In the genomic region with DNA sequence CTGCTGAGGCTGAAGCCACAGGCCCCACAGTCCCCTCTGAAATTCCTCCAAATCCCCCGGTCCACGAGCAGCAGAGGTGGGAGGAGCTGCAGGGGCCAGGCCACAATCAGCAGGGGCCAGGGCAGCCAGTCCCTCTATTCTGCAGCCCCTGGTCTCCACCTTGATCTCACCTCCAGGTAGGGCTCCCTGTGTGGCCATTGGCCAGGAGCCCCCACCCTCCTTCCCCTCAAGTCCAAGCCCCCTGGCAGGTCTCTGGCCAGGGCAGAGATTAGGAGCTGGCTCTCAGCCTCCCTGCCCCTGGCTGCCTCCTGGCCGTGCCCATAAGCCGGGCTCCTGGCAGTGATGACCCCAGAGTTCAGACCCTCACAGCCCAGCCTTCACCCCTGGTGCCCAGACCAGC, we compare ENCODE assay signal across 24 cellular contexts. TPM values are rescaled to one million over a fixed set of nuclear protein-coding genes. Genes with fewer than 3 reads are reported as not detected.
DNase-seq lines count a peak whose midpoint lies in the region; ATAC-seq, FAIRE-seq and TF ChIP-seq lines count a peak whose summit lies in the region.
"Had no signal": no experiment of that assay in that cellular context is flagged by ENCODE, and none has a peak within 500 bp of the region (broad histone marks: within the 10 kb centered on the region; RNA-seq: fewer than 3 reads in every experiment).

No MANE protein-coding gene starts in this region.

- no peaks in the 10 kb centered on the region for H3K9me2 ChIP-seq in neural cell (ENCODE audit: insufficient read depth, low read length)

- no peaks in the 10 kb centered on the region for H3K9me3 ChIP-seq in HEK293 (ENCODE audit: control insufficient read depth, insufficient read depth, low read depth, low read length)
- H3K9me3 ChIP-seq in K562 (replicated peaks; ENCODE audit: control insufficient read depth, insufficient read depth, low read depth, low read length), result peaks cover 13% of the 10 kb centered on the region
- no peaks in the 10 kb centered on the region for H3K9me3 ChIP-seq in neural cell (ENCODE audit: low read length)
- H3K9me3 ChIP-seq: BLaER1 had no signal

- FAIRE-seq in K562 (lab: Jason Lieb, UNC), result no peak
- FAIRE-seq: A204.1, G401.6, GM12892, GM19239 had no signal

- BruUV-seq in K562 (replicated peaks; lab: Mats Ljungman, UMichigan), result no TSS peak

- H3K79me2 ChIP-seq in K562 (ENCODE audit: control insufficient read depth, insufficient read depth, low read length), result no peaks in the 10 kb centered on the region
- H3K79me2 ChIP-seq in neural cell (replicated peaks; ENCODE audit: insufficient read depth, low read length), result peaks cover 22% of the 10 kb centered on the region

- TF ChIP-seq RAD21 in K562 (CRISPR knock-in tag; conservative IDR thresholded peaks at IDR 0.05 in 1 of 2, IDR thresholded peaks at IDR 0.05 in 1 of 2), result no peak
- no peak for TF ChIP-seq RAD21 in neural cell (conservative IDR thresholded peaks at IDR 0.05)

- in situ Hi-C loops in K562 (cut with MboI), result no loop called here

- intact Hi-C loops in K562 (cut with micrococcal nuclease), result loop anchor here (5.0 kb wide), 1 partner anchor 201 kb away; no protein-coding TSS in a partner anchor

- H2AFZ ChIP-seq in K562 (ENCODE audit: low read depth, low read length), result no peak overlapping the region
- H2AFZ ChIP-seq in neural cell (ENCODE audit: low read depth, low read length), result no peak overlapping the region
- H2AFZ ChIP-seq: GM23338 had no signal

- H3K36me3 ChIP-seq in HEK293 (ENCODE audit: control insufficient read depth in 2 of 2, insufficient read depth in 1 of 2, low read length in 2 of 2) (no peaks in the 10 kb centered on the region), K562 (ENCODE audit: control insufficient read depth, insufficient read depth, low read length) (no peaks in the 10 kb centered on the region), neural cell (ENCODE audit: insufficient read depth, low read length) (no peaks in the 10 kb centered on the region)
- H3K36me3 ChIP-seq: BLaER1 had no signal

- H3K9ac ChIP-seq in K562 (ENCODE audit: insufficient read depth in 1 of 2, low read depth in 2 of 2, low read length in 2 of 2) (no peak overlapping the region), neural cell (ENCODE audit: low read length) (no peak overlapping the region)
- H3K9ac ChIP-seq: BLaER1 had no signal

- H3K27ac ChIP-seq in HEK293 (ENCODE audit: extremely low read depth, low read depth, low read length), result no peak overlapping the region
- H3K27ac ChIP-seq in K562 (ENCODE audit: extremely low read depth, low read depth, low read length), result no peak overlapping the region
- no peak overlapping the region for H3K27ac ChIP-seq in neural cell (ENCODE audit: low read length)
- H3K27ac ChIP-seq in temporal lobe (ENCODE audit: low read depth, low read length), result peak overlapping the region; percentile 27
- H3K27ac ChIP-seq: 22Rv1, C4-2B had no signal

- H3K27me3 ChIP-seq in K562 (ENCODE audit: control insufficient read depth in 2 of 2, insufficient read depth in 2 of 2, low read length in 2 of 2), result peaks cover 0 to 14% of the 10 kb centered on the region in 2 experiments; a peak in 2 of 5 replicates
- H3K27me3 ChIP-seq in neural cell (ENCODE audit: insufficient read depth, low read depth, low read length), result peaks cover 7% of the 10 kb centered on the region

- H3K4me1 ChIP-seq in HEK293 (ENCODE audit: control insufficient read depth, insufficient read depth, low read length) (peaks cover 8% of the 10 kb centered on the region; the same call in 1 of the 2 replicates), K562 (replicated peaks in 1 of 2; ENCODE audit: control insufficient read depth in 2 of 2, insufficient read depth in 2 of 2, low read length in 2 of 2) (peaks cover 0 to 23% of the 10 kb centered on the region in 2 experiments; a peak in 2 of 5 replicates)

- POLR2A ChIA-PET in HEK293 (lab: Yijun Ruan, JAX), result interaction anchor here (1.7 kb wide), 1 partner anchor 34 kb away, joined by 4 read pairs; no protein-coding TSS in a partner anchor
- POLR2A ChIA-PET in K562 (lab: Yijun Ruan, JAX), result interaction anchor here (0.9 to 1.2 kb wide), 2 partner anchors 19 to 31 kb away, joined by 3 read pairs; no protein-coding TSS in a partner anchor
- POLR2A ChIA-PET in HEK293T (lab: Yijun Ruan, JAX), result interaction anchor here (2.0 kb wide), 1 partner anchor 34 kb away, joined by 6 read pairs; no protein-coding TSS in a partner anchor

- no peak for TF ChIP-seq EP300 in K562 (IDR thresholded peaks at IDR 0.05; ENCODE audit: low read length)
- no peak for TF ChIP-seq EP300 in neural cell (conservative IDR thresholded peaks at IDR 0.05; ENCODE audit: poor library complexity, severe bottlenecking)

- 0% methylated on average over 4 of the region's 4 CpGs for WGBS in K562 (ENCODE audit: insufficient coverage, low coverage, missing lambda C conversion rate)

- TF ChIP-seq POLR2A in K562 (conservative IDR thresholded peaks at IDR 0.05), result no peak

- H3K9me1 ChIP-seq in K562 (ENCODE audit: control insufficient read depth, insufficient read depth, low read length), result no peaks in the 10 kb centered on the region

- no peak for DNase-seq in K562 (ENCODE audit: extremely low read depth in 1 of 4, low spot score in 3 of 4)
- no peak for DNase-seq in HEK293T (ENCODE audit: extremely low spot score)
- no peak for DNase-seq in SW 1271 (lab: John Stamatoyannopoulos, UW)
- DNase-seq: Caco-2; CD4-positive, CD25-positive, alpha-beta regulatory T cell; CD8-positive, alpha-beta T cell; DMS153; DND-41; H9 had no signal

- H3F3A ChIP-seq in neural cell (ENCODE audit: insufficient read depth, low read length, poor library complexity, severe bottlenecking), result peaks cover 4% of the 10 kb centered on the region

- H4K20me1 ChIP-seq in K562 (replicated peaks; ENCODE audit: control insufficient read depth, insufficient read depth, low read length) (peaks cover 11% of the 10 kb centered on the region; the same call in 1 of the 2 replicates), neural cell (ENCODE audit: insufficient read depth) (peaks cover 22% of the 10 kb centered on the region)

- H3K4me3 ChIP-seq in HEK293 (ENCODE audit: low read depth, low read length), result no peak overlapping the region
- H3K4me3 ChIP-seq in K562, result no peak overlapping the region
- peak overlapping the region; percentile 78 for H3K4me3 ChIP-seq in neural cell (ENCODE audit: low read length)
- H3K4me3 ChIP-seq: BLaER1, GM23338 had no signal

- CTCF ChIA-PET in HEK293 (lab: Yijun Ruan, JAX) (interaction anchor here (0.6 to 4.3 kb wide), 10 partner anchors 15 to 592 kb away, joined by 3 to 25 read pairs (median 3); no protein-coding TSS in a partner anchor), K562 (lab: Yijun Ruan, JAX; ENCODE audit: low intra/inter-chr PET ratio) (no interaction called here), HEK293T (lab: Yijun Ruan, JAX) (no interaction called here)

- TF ChIP-seq CTCF in HEK293 (tag by site-specific recombination; IDR thresholded peaks at IDR 0.05) (no peak), K562 (IDR thresholded peaks at IDR 0.05 in 2 of 3, conservative IDR thresholded peaks at IDR 0.05 in 1 of 3; ENCODE audit: insufficient read depth in 2 of 3, low read depth in 1 of 3, low read length in 3 of 3) (no peak), neural cell (IDR thresholded peaks at IDR 0.05; ENCODE audit: poor library complexity, severe bottlenecking) (no peak)

- ATAC-seq in K562, result no peak
- ATAC-seq in HG02759 (IDR thresholded peaks at IDR 0.05; ENCODE audit: unreplicated experiment), result no peak
- ATAC-seq: CD8-positive, alpha-beta T cell; GM23338; HCT116 had no signal

- H3K4me2 ChIP-seq in K562 (ENCODE audit: insufficient read depth, low read length) (no peak overlapping the region), neural cell (ENCODE audit: low read length) (no peak overlapping the region)
- H3K4me2 ChIP-seq: GM23338 had no signal

RNA-seq across cellular contexts. Expression of gene YTHDF1, which starts 34.7 kb away (rescaled TPM):
- 41.5 and 53.5 TPM in 2 replicates for total RNA-seq in K562 (2011; cell fraction: chromatin; rRNA removed; ENCODE audit: low replicate concordance)
- total RNA-seq in K562 (2011; cell fraction: nucleolus; rRNA removed), result 31.1 and 36.5 TPM in 2 replicates
- total RNA-seq in K562 (2011; cell fraction: nucleoplasm; rRNA removed), result 30.2 and 31.3 TPM in 2 replicates
- total RNA-seq in K562 (2014; rRNA removed) (20.8 and 26.6 TPM in 2 replicates), K562 (2014; rRNA removed; fragmentation: Illumina TruSeq; extraction: Trizol) (18.0 and 19.0 TPM in 2 replicates), K562 (2015; rRNA removed; fragmentation: Illumina TruSeq; extraction: Trizol) (26.5 and 27.8 TPM in 2 replicates), K562 (2021) (41.8 and 42.4 TPM in 2 replicates), temporal lobe (17.9 TPM)
- polyA plus RNA-seq in K562 (2011; rRNA removed) (20.5 and 27.9 TPM in 2 replicates), K562 (2014; fragmentation: Illumina TruSeq; extraction: Trizol) (29.3 and 31.6 TPM in 2 replicates), K562 (2014; fragmentation: Nextera tagmentation; extraction: Ambion mirVana) (10 to 100 TPM; 10.1 to 11.1 TPM), K562 (2014; rRNA removed) (28.6 and 33.2 TPM in 2 replicates), neural cell (36.9 and 38.2 TPM in 2 replicates)
- polyA plus RNA-seq in K562 (2011; cell fraction: cytosol; rRNA removed), result 21.3 and 25.6 TPM in 2 replicates
- polyA plus RNA-seq in K562 (2011; cell fraction: nucleus; rRNA removed), result 38.5 and 52.3 TPM in 2 replicates
- polyA plus RNA-seq in K562 (2012), result 27.6 and 28.6 TPM in 2 replicates
- 14.0 and 22.8 TPM in 2 replicates for polyA minus RNA-seq in K562 (2011; rRNA and poly(A)+ RNA removed)
- 24.0 and 25.9 TPM in 2 replicates for polyA minus RNA-seq in K562 (2011; cell fraction: cytosol; rRNA and poly(A)+ RNA removed)
- 8.9 and 11.0 TPM in 2 replicates for polyA minus RNA-seq in K562 (2011; cell fraction: nucleus; rRNA and poly(A)+ RNA removed)
- 30.9 and 33.9 TPM in 2 replicates for polyA minus RNA-seq in neural cell

RNA-seq across cellular contexts. Expression of gene BIRC7, which starts 54.5 kb away (rescaled TPM):
- 0.51 and 0.74 TPM in 2 replicates for total RNA-seq in K562 (2011; cell fraction: chromatin; rRNA removed; ENCODE audit: low replicate concordance)
- total RNA-seq in K562 (2011; cell fraction: nucleolus; rRNA removed), result 1.3 and 1.4 TPM in 2 replicates
- total RNA-seq in K562 (2011; cell fraction: nucleoplasm; rRNA removed), result 0.46 and 0.88 TPM in 2 replicates
- total RNA-seq in K562 (2014; rRNA removed) (not detected in 2 replicates), K562 (2014; rRNA removed; fragmentation: Illumina TruSeq; extraction: Trizol) (not detected in 2 replicates), K562 (2015; rRNA removed; fragmentation: Illumina TruSeq; extraction: Trizol) (0.14 TPM in 1 of 2 replicates, not detected in the other), K562 (2021) (0.18 and 0.27 TPM in 2 replicates), temporal lobe (not detected)
- polyA plus RNA-seq in K562 (2011; rRNA removed) (0.14 and 0.24 TPM in 2 replicates), K562 (2014; fragmentation: Illumina TruSeq; extraction: Trizol) (not detected in 2 replicates), K562 (2014; fragmentation: Nextera tagmentation; extraction: Ambion mirVana) (not detected), K562 (2014; rRNA removed) (0.16 and 0.19 TPM in 2 replicates), neural cell (not detected in 2 replicates)
- 0.12 and 0.88 TPM in 2 replicates for polyA plus RNA-seq in K562 (2011; cell fraction: cytosol; rRNA removed)
- polyA plus RNA-seq in K562 (2011; cell fraction: nucleus; rRNA removed), result 1.5 and 2.8 TPM in 2 replicates
- 0.18 and 0.68 TPM in 2 replicates for polyA plus RNA-seq in K562 (2012)
- not detected in 2 replicates for polyA minus RNA-seq in K562 (2011; rRNA and poly(A)+ RNA removed)
- not detected in 2 replicates for polyA minus RNA-seq in K562 (2011; cell fraction: cytosol; rRNA and poly(A)+ RNA removed)
- polyA minus RNA-seq in K562 (2011; cell fraction: nucleus; rRNA and poly(A)+ RNA removed), result 0.44 and 0.81 TPM in 2 replicates
- polyA minus RNA-seq in neural cell, result not detected in 2 replicates
- total RNA-seq: B cell; CD4-positive, CD25-positive, alpha-beta regulatory T cell; H9 had no signal
- polyA plus RNA-seq: AG04450; CD4-positive, CD25-positive, alpha-beta regulatory T cell had no signal

Comparison
In these comparisons a context has a peak if more than half of its experiments do, and no peak if none do; other contexts are left out.
1. Of the 44 proteins assayed by ChIP-seq in both K562 and HEK293: peak only in K562: none; only in HEK293: none; in both: PRDM10; in neither: 43.